Comparison of ENCODE assay signal across 16 cellular contexts in the genomic region with DNA sequence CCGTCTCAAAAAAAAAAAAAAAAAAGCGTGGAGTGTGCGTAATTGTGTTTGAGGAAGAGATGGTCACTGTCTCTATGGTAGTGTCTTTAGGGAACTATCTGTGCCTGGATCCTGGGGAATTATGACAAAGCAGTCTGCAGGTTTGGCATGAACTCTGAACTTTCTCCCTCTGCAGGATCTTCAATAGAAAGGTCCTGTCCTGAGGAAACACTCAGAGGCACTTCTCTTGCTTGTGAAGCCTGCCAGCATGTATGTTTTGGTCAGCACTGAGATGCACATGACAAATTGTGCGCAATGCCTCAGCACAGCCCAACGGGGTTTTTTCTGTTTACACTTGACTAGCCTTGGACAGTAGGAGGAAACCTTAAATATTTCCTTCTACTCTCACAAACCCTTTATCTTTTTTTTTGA. TPM values are rescaled to one million over a fixed set of nuclear protein-coding genes. Genes with fewer than 3 reads are reported as not detected.
DNase-seq lines count a peak whose midpoint lies in the region; ATAC-seq, FAIRE-seq and TF ChIP-seq lines count a peak whose summit lies in the region.
"Had no signal": no experiment of that assay in that cellular context is flagged by ENCODE, and none has a peak within 500 bp of the region (broad histone marks: within the 10 kb centered on the region; RNA-seq: fewer than 3 reads in every experiment).

No MANE protein-coding gene starts in this region.

- TF ChIP-seq POLR2A in GM12892 (IDR thresholded peaks at IDR 0.05; ENCODE audit: low read depth, low read length): no peak

- FAIRE-seq in GM12892 (lab: Jason Lieb, UNC): peak; percentile 30

- peak; percentile 25 for DNase-seq in GM12892 (ENCODE audit: insufficient read length)
- no peak for DNase-seq in left ventricle myocardium superior
- no peak for DNase-seq in activated CD4-positive, CD25-positive, alpha-beta regulatory T cell (lab: John Stamatoyannopoulos, UW)
- DNase-seq in DMS53 (lab: John Stamatoyannopoulos, UW): no peak
- DNase-seq in stimulated activated CD4-positive, alpha-beta T cell treated with anti-CD3 and anti-CD28 coated beads, Interleukin-4, amount 100 ng/mL, for 1 hour: no peak
- no peak for DNase-seq in iPS-NIHi11 (ENCODE audit: low spot score)
- DNase-seq: activated naive CD4-positive, alpha-beta T cell treated with anti-CD3 and anti-CD28 coated beads, Interleukin-2, amount 10 ng/mL, durations not matched to agents 7 days and 5 days; KBM-7; midbrain; NCI-H2081; posterior cingulate gyrus; stimulated activated CD4-positive, alpha-beta T cell treated with anti-CD3 and anti-CD28 coated beads, Interleukin-2, amount 100 ng/mL, for 48 hours; SW 1271 had no signal

- ATAC-seq in GM21360 (IDR thresholded peaks at IDR 0.05; ENCODE audit: unreplicated experiment) (peak; percentile 69), HG03064 (IDR thresholded peaks at IDR 0.05; ENCODE audit: low read depth, unreplicated experiment) (peak; percentile 62), left ventricle myocardium superior (peak; percentile 37)
- ATAC-seq: esophagus mucosa had no signal

- intact Hi-C loops in left ventricle myocardium superior (cut with micrococcal nuclease): no loop called here

RNA-seq across cellular contexts. Expression of a gene that starts 46.6 kb away (rescaled TPM):
- polyA plus RNA-seq in GM12892 (2012; ENCODE audit: missing spikeins): 14.5 TPM
- 37.7 TPM for total RNA-seq in left ventricle myocardium superior
